ENCODE assay signal across 19 cellular contexts in genomic region chr19:34787059-34787824, GRCh38.
"Had no signal": no experiment of that assay in that cellular context is flagged by ENCODE, and none has a peak within 500 bp of the region (broad histone marks: within the 10 kb centered on the region; RNA-seq: fewer than 3 reads in every experiment).

No MANE protein-coding gene starts in this region.

- H3K4me3 ChIP-seq: dorsolateral prefrontal cortex, psoas muscle, suprapubic skin, thyroid gland, upper lobe of left lung, uterus had no signal

- H3K27me3 ChIP-seq: suprapubic skin, thyroid gland, upper lobe of left lung, uterus had no signal

- ATAC-seq: esophagus mucosa; naive thymus-derived CD4-positive, alpha-beta T cell; psoas muscle; stimulated activated naive CD8-positive, alpha-beta T cell treated with anti-CD3 and anti-CD28 coated beads, Interleukin-15, Interleukin-2, amounts not matched to agents 100 U/mL and 50 U/mL, for 24 hours had no signal

- H3K4me1 ChIP-seq: psoas muscle, suprapubic skin, thyroid gland, upper lobe of left lung, uterus had no signal

- H3K9me3 ChIP-seq: psoas muscle, suprapubic skin, thyroid gland, upper lobe of left lung, uterus had no signal

- FAIRE-seq: endometrium, frontal cortex, keratinocyte, small intestine had no signal

- DNase-seq: cortex of kidney; dorsolateral prefrontal cortex; effector memory CD4-positive, alpha-beta T cell; immature natural killer cell; naive thymus-derived CD4-positive, alpha-beta T cell; nephron progenitor cell; psoas muscle; retina; small intestine; stimulated activated CD4-positive, alpha-beta T cell treated with anti-CD3 and anti-CD28 coated beads, Interleukin-2, amount 100 ng/mL, for 48 hours; stimulated activated naive CD8-positive, alpha-beta T cell treated with anti-CD3 and anti-CD28 coated beads, Interleukin-15, Interleukin-2, amounts not matched to agents 100 U/mL and 50 U/mL, for 24 hours; thyroid gland; upper lobe of left lung; uterus had no signal

- H3K36me3 ChIP-seq: suprapubic skin, thyroid gland, upper lobe of left lung, uterus had no signal

- H3K27ac ChIP-seq: dorsolateral prefrontal cortex, psoas muscle, suprapubic skin, thyroid gland, upper lobe of left lung, uterus had no signal
